Comparison of ENCODE assay signal across 12 cellular contexts in genomic region chr16:58125041-58125440, GRCh38.
"Had no signal": no experiment of that assay in that cellular context is flagged by ENCODE, and none has a peak within 500 bp of the region (broad histone marks: within the 10 kb centered on the region; RNA-seq: fewer than 3 reads in every experiment).

No MANE protein-coding gene starts in this region.

- H3K36me3 ChIP-seq: breast epithelium, heart left ventricle, ovary had no signal

- H3K27ac ChIP-seq: ovary had no signal

- H3K27ac Mint-ChIP-seq: activated naive CD8-positive, alpha-beta T cell treated with anti-CD3 and anti-CD28 coated beads, Interleukin-2, amount 10 ng/mL, durations not matched to agents 7 days and 5 days; nephron; T-cell had no signal

- H3K4me3 ChIP-seq: breast epithelium, heart left ventricle, ovary had no signal

- H3K9me3 Mint-ChIP-seq: activated naive CD8-positive, alpha-beta T cell treated with anti-CD3 and anti-CD28 coated beads, Interleukin-2, amount 10 ng/mL, durations not matched to agents 7 days and 5 days; T-cell had no signal

- DNase-seq: activated CD4-positive, alpha-beta T cell treated with anti-CD3 and anti-CD28 coated beads for 48 hours; activated CD8-positive, alpha-beta memory T cell treated with anti-CD3 and anti-CD28 coated beads, Interleukin-2, amount 50 U/mL, for 48 hours; activated CD8-positive, alpha-beta T cell treated with anti-CD3 and anti-CD28 coated beads, Interleukin-2, amount 10 ng/mL, durations not matched to agents 7 days and 5 days; activated naive CD8-positive, alpha-beta T cell treated with anti-CD3 and anti-CD28 coated beads, Interleukin-2, amount 10 ng/mL, durations not matched to agents 7 days and 5 days; foreskin melanocyte; heart left ventricle; left colon; ovary; stimulated activated CD4-positive, alpha-beta T cell treated with anti-CD3 and anti-CD28 coated beads, Interleukin-15, amount 100 ng/mL, for 24 hours; T-cell had no signal

- H3K4me3 Mint-ChIP-seq: activated CD8-positive, alpha-beta T cell treated with anti-CD3 and anti-CD28 coated beads, Interleukin-2, amount 10 ng/mL, durations not matched to agents 7 days and 5 days; activated naive CD8-positive, alpha-beta T cell treated with anti-CD3 and anti-CD28 coated beads, Interleukin-2, amount 10 ng/mL, durations not matched to agents 7 days and 5 days had no signal

- H3K27me3 Mint-ChIP-seq: activated naive CD8-positive, alpha-beta T cell treated with anti-CD3 and anti-CD28 coated beads, Interleukin-2, amount 10 ng/mL, durations not matched to agents 7 days and 5 days; T-cell had no signal

- H3K27me3 ChIP-seq: breast epithelium, heart left ventricle, ovary had no signal

- ATAC-seq: activated CD8-positive, alpha-beta T cell treated with anti-CD3 and anti-CD28 coated beads, Interleukin-2, amount 10 ng/mL, durations not matched to agents 7 days and 5 days; left colon; T-cell had no signal

- H3K9me3 ChIP-seq: breast epithelium, ovary had no signal

- H3K36me3 Mint-ChIP-seq: T-cell had no signal
